ENCODE assay signal across 7 cellular contexts in the genomic region with DNA sequence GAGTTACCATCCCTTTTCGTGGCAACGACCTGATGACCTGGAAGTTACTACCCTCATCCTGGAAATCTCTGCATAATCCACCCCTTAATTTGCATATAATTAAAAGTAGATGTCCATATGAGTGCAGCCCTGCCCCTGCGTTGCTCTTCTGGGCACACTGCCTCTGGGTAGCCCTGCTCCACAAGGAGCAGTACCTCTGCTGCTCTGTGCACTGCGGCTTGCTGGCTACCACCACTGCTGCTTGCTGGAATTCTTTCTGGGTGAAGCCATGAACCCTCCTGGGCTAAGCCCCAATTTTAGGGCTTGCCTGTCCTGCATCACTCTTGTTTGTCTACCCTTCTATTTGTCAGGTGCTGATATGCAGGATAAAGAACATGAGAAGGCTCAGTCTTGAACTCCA. TPM values are rescaled to one million over a fixed set of nuclear protein-coding genes. Genes with fewer than 3 reads are reported as not detected.
"Had no signal": no experiment of that assay in that cellular context is flagged by ENCODE, and none has a peak within 500 bp of the region (broad histone marks: within the 10 kb centered on the region; RNA-seq: fewer than 3 reads in every experiment).

No MANE protein-coding gene starts in this region.

- H3K27ac ChIP-seq: HL-60 had no signal

- FAIRE-seq: HepG2, K562 had no signal

- H3K4me1 Mint-ChIP-seq: IgD-negative memory B cell had no signal

- H3K9me3 Mint-ChIP-seq: IgD-negative memory B cell had no signal

- H3K4me3 ChIP-seq: K562 had no signal

- H3K27ac Mint-ChIP-seq: IgD-negative memory B cell had no signal

- H3K36me3 Mint-ChIP-seq: IgD-negative memory B cell had no signal

- DNase-seq: IMR-90 had no signal

RNA-seq across cellular contexts. Expression of gene CYP17A1, which starts 12.5 kb away (rescaled TPM):
- total RNA-seq: HT-29, HT1080, IMR-90 had no signal
- polyA plus RNA-seq: IMR-90, K562 had no signal

RNA-seq across cellular contexts. Expression of gene AS3MT, which starts 44.6 kb away (rescaled TPM):
- total RNA-seq: HT-29 had no signal
- polyA plus RNA-seq: IgD-negative memory B cell had no signal
